ENCODE assay signal across 12 cellular contexts in genomic region chr17:18719141-18719540, GRCh38. TPM values are rescaled to one million over a fixed set of nuclear protein-coding genes. Genes with fewer than 3 reads are reported as not detected.
DNase-seq lines count a peak whose midpoint lies in the region; ATAC-seq and TF ChIP-seq lines count a peak whose summit lies in the region.
"Not testable (repeated sequence)": the region's sequence is repeated elsewhere in the genome, so short reads cannot be mapped to it uniquely, and the experiment has no call there.
"Had no signal": no experiment of that assay in that cellular context is flagged by ENCODE, and none has a peak within 500 bp of the region (broad histone marks: within the 10 kb centered on the region; RNA-seq: fewer than 3 reads in every experiment).

No MANE protein-coding gene starts in this region.

- TF ChIP-seq POLR2A in body of pancreas (IDR thresholded peaks at IDR 0.05); vagina (IDR thresholded peaks at IDR 0.05): not testable (repeated sequence)

- not testable (repeated sequence) for TF ChIP-seq CTCF in RWPE1 (conservative IDR thresholded peaks at IDR 0.05; ENCODE audit: low read depth); body of pancreas (IDR thresholded peaks at IDR 0.05); epithelial cell of proximal tubule (conservative IDR thresholded peaks at IDR 0.05; ENCODE audit: low read depth, low read length); kidney epithelial cell (IDR thresholded peaks at IDR 0.05; ENCODE audit: insufficient read depth, low read length, poor library complexity, severe bottlenecking); osteocyte (IDR thresholded peaks at IDR 0.05); vagina (IDR thresholded peaks at IDR 0.05)

- peaks cover 19% of the 10 kb centered on the region for H3K4me1 Mint-ChIP-seq in osteocyte (ENCODE audit: unreplicated experiment)

- ATAC-seq in GM18868 (IDR thresholded peaks at IDR 0.05; ENCODE audit: unreplicated experiment), result peak; percentile 32
- ATAC-seq in body of pancreas, result peak; percentile 24

- not testable (repeated sequence) for H3K9me3 Mint-ChIP-seq in osteocyte (ENCODE audit: unreplicated experiment)

- CTCF ChIA-PET in RWPE1 (lab: Yijun Ruan, JAX), result not testable (repeated sequence)

- not testable (repeated sequence) for H3K4me3 ChIP-seq in body of pancreas; epithelial cell of proximal tubule (ENCODE audit: low read depth, low read length); kidney epithelial cell (ENCODE audit: low read depth, low read length); vagina

- H3K27ac Mint-ChIP-seq in osteocyte (ENCODE audit: unreplicated experiment), result peak overlapping the region; percentile 83

- POLR2A ChIA-PET in RWPE1 (lab: Yijun Ruan, JAX; ENCODE audit: low non-redundant PET), result not testable (repeated sequence)

- H3K36me3 ChIP-seq in body of pancreas (replicated peaks in 1 of 2; ENCODE audit: insufficient read depth in 1 of 2, low read depth in 2 of 2); kidney epithelial cell (ENCODE audit: control insufficient read depth, insufficient read depth, low read length); vagina: not testable (repeated sequence)

- DNase-seq in M059J (ENCODE audit: low read depth), result peak; percentile 71
- DNase-seq in RWPE1 (ENCODE audit: low spot score); vagina (ENCODE audit: extremely low spot score in 2 of 2): not testable (repeated sequence)
- peak in 1 of 4 donors; percentile 11 for DNase-seq in body of pancreas
- DNase-seq in epithelial cell of proximal tubule (ENCODE audit: low read depth), result peak; percentile 18
- peak; percentile 7 for DNase-seq in kidney epithelial cell (ENCODE audit: low read depth)
- peak; percentile 86 for DNase-seq in osteocyte (ENCODE audit: extremely low spot score, unreplicated experiment)

- intact Hi-C loops in body of pancreas (cut with DNase I); vagina (cut with DNase I): not testable (repeated sequence)

- WGBS in body of pancreas, 2 donors, result 55 to 65% methylated on average over 5 of the region's 5 CpGs

- H3K27me3 Mint-ChIP-seq in osteocyte (ENCODE audit: unreplicated experiment), result not testable (repeated sequence)

- H3K27ac ChIP-seq in RWPE1 (peak overlapping the region; percentile 56), body of pancreas (peak overlapping the region in 3 of 4 donors; percentile 21 to 30 (median 26)), vagina (peak overlapping the region; percentile 63)

- not testable (repeated sequence) for H3K4me1 ChIP-seq in body of pancreas, vagina

- not testable (repeated sequence) for H3K9me3 ChIP-seq in body of pancreas, vagina

- not testable (repeated sequence) for H3K36me3 Mint-ChIP-seq in osteocyte (ENCODE audit: unreplicated experiment)

- H3K27me3 ChIP-seq in body of pancreas; kidney epithelial cell (ENCODE audit: control insufficient read depth, insufficient read depth, low read length); vagina: not testable (repeated sequence)

- peak overlapping the region; percentile 31 for H3K4me3 Mint-ChIP-seq in osteocyte (ENCODE audit: unreplicated experiment)

RNA-seq across cellular contexts. Expression of gene FBXW10, which starts 24.7 kb away (rescaled TPM):
- 0.07 TPM in 1 of 2 replicates, not detected in the other for total RNA-seq in M059J (2014; rRNA removed; shearing (Covaris generic))
- not detected for total RNA-seq in body of pancreas
- not detected in 2 replicates for total RNA-seq in epithelial cell of proximal tubule
- total RNA-seq in kidney epithelial cell, result not detected in 2 replicates
- total RNA-seq in osteocyte, result not detected in 2 replicates
- 0.25 TPM for total RNA-seq in vagina
- total RNA-seq: activated CD4-positive, alpha-beta memory T cell treated with anti-CD3 and anti-CD28 coated beads, Interleukin-2, amount 10 ng/mL, durations not matched to agents 7 days and 5 days; activated naive CD4-positive, alpha-beta T cell treated with anti-CD3 and anti-CD28 coated beads, Interleukin-2, amount 50 U/mL, for 72 hours; glomerular endothelial cell; upper lobe of right lung had no signal

RNA-seq across cellular contexts. Expression of gene FOXO3B, which starts 37.0 kb away (rescaled TPM):
- total RNA-seq in M059J (2014; rRNA removed; shearing (Covaris generic)), result 0.22 and 2.5 TPM in 2 replicates
- 10 to 100 TPM in 1 of 2 donors, 1 to 10 TPM in 1; 4.9 to 10.2 TPM for total RNA-seq in body of pancreas
- total RNA-seq in epithelial cell of proximal tubule, result 6.0 and 8.5 TPM in 2 replicates
- total RNA-seq in kidney epithelial cell, result 18.2 and 18.6 TPM in 2 replicates
- total RNA-seq in osteocyte, result 8.0 and 9.6 TPM in 2 replicates
- 13.3 TPM for total RNA-seq in vagina
